In genomic region chr14:60197629-60198318, GRCh38 we compare ENCODE assay signal across 26 cellular contexts. TPM values are rescaled to one million over a fixed set of nuclear protein-coding genes. Genes with fewer than 3 reads are reported as not detected.
DNase-seq lines count a peak whose midpoint lies in the region; ATAC-seq and TF ChIP-seq lines count a peak whose summit lies in the region.
"Had no signal": no experiment of that assay in that cellular context is flagged by ENCODE, and none has a peak within 500 bp of the region (broad histone marks: within the 10 kb centered on the region; RNA-seq: fewer than 3 reads in every experiment).

No MANE protein-coding gene starts in this region.

- no peaks in the 10 kb centered on the region for H3F3A ChIP-seq in OCI-LY1 (ENCODE audit: insufficient read depth, low read length)

- no peak overlapping the region for H3K27ac Mint-ChIP-seq in activated naive CD4-positive, alpha-beta T cell treated with anti-CD3 and anti-CD28 coated beads for 36 hours
- H3K27ac Mint-ChIP-seq: activated naive CD8-positive, alpha-beta T cell; activated T-helper 1 cell treated with anti-CD3 and anti-CD28 coated beads, Interleukin-12 subunit alpha, Interleukin-12 subunit beta, Interleukin-2, Interleukin-4 antibody, amounts not matched to agents 30 ng/mL and 10 ng/mL and 1 ng/mL, durations not matched to agents 14 hours and 24 hours and 36 hours; naive thymus-derived CD8-positive, alpha-beta T cell; T-helper 2 cell treated with Interferon-gamma antibody and Interleukin-4, amounts not matched to agents 5 μg/mL and 100 μg/mL, for 36 hours had no signal

- WGBS in mammary epithelial cell (ENCODE audit: low coverage, missing lambda C conversion rate): 64% methylated on average over 1 of the region's 1 CpG

- H3K4me3 ChIP-seq in OCI-LY1 (ENCODE audit: low read depth, low read length, poor library complexity, severe bottlenecking) (no peak overlapping the region), mammary epithelial cell (replicated peaks in 1 of 3; ENCODE audit: insufficient read depth in 1 of 3, low read depth in 2 of 3, low read length in 3 of 3) (no peak overlapping the region)
- H3K4me3 ChIP-seq: BLaER1 treated with 17β-estradiol and CSF1 and Interleukin-3, amounts not matched to agents 10 nM and 100 nM; esophagus muscularis mucosa; gastroesophageal sphincter; suprapubic skin; uterus had no signal

- H3K9ac ChIP-seq in OCI-LY1 (ENCODE audit: low read length): peak overlapping the region; percentile 10; the same call in 1 of the 2 replicates
- no peak overlapping the region for H3K9ac ChIP-seq in mammary epithelial cell (ENCODE audit: insufficient read depth, low read length)
- H3K9ac ChIP-seq: BLaER1 treated with 17β-estradiol and CSF1 and Interleukin-3, amounts not matched to agents 10 nM and 100 nM; parathyroid adenoma had no signal

- no peaks in the 10 kb centered on the region for H4K20me1 ChIP-seq in OCI-LY1 (ENCODE audit: insufficient read depth, low read length)
- H4K20me1 ChIP-seq in mammary epithelial cell (ENCODE audit: insufficient read depth, low read length): no peaks in the 10 kb centered on the region
- H4K20me1 ChIP-seq: BLaER1 treated with 17β-estradiol and CSF1 and Interleukin-3, amounts not matched to agents 10 nM and 100 nM had no signal

- H3K36me3 Mint-ChIP-seq in activated naive CD4-positive, alpha-beta T cell treated with anti-CD3 and anti-CD28 coated beads for 36 hours (ENCODE audit: low read depth): peaks cover 3% of the 10 kb centered on the region

- no peak overlapping the region for H3K4me3 Mint-ChIP-seq in activated naive CD4-positive, alpha-beta T cell treated with anti-CD3 and anti-CD28 coated beads for 36 hours
- H3K4me3 Mint-ChIP-seq: activated naive CD8-positive, alpha-beta T cell; activated T-helper 1 cell treated with anti-CD3 and anti-CD28 coated beads, Interleukin-12 subunit alpha, Interleukin-12 subunit beta, Interleukin-2, Interleukin-4 antibody, amounts not matched to agents 30 ng/mL and 10 ng/mL and 1 ng/mL, durations not matched to agents 14 hours and 24 hours and 36 hours; naive thymus-derived CD8-positive, alpha-beta T cell; T-helper 2 cell treated with Interferon-gamma antibody and Interleukin-4, amounts not matched to agents 5 μg/mL and 100 μg/mL, for 36 hours had no signal

- H2AFZ ChIP-seq in OCI-LY1 (ENCODE audit: low read length): peak overlapping the region; percentile 40
- H2AFZ ChIP-seq in mammary epithelial cell (ENCODE audit: low read depth, low read length): no peak overlapping the region
- H2AFZ ChIP-seq: parathyroid adenoma had no signal

- TF ChIP-seq CTCF in OCI-LY1 (IDR thresholded peaks at IDR 0.05; ENCODE audit: low read length) (no peak), mammary epithelial cell (conservative IDR thresholded peaks at IDR 0.05 in 1 of 2, IDR thresholded peaks at IDR 0.05 in 1 of 2; ENCODE audit: extremely low read depth in 1 of 2, insufficient read depth in 1 of 2, low read depth in 1 of 2, low read length in 2 of 2) (no peak), RWPE1 (conservative IDR thresholded peaks at IDR 0.05; ENCODE audit: low read depth) (no peak)

- H3K9me3 Mint-ChIP-seq in activated naive CD4-positive, alpha-beta T cell treated with anti-CD3 and anti-CD28 coated beads for 36 hours: peaks cover 10% of the 10 kb centered on the region

- CTCF ChIA-PET in activated naive CD4-positive, alpha-beta T cell treated with anti-CD3 and anti-CD28 coated beads for 36 hours (lab: Charles Lee): interaction anchor here (1.8 kb wide), 1 partner anchor 13 kb away, joined by 4 read pairs; no protein-coding TSS in a partner anchor
- CTCF ChIA-PET in mammary epithelial cell (lab: Charles Lee; ENCODE audit: low non-redundant PET) (no interaction called here), RWPE1 (lab: Yijun Ruan, JAX) (interaction anchor here (0.6 kb wide), 3 partner anchors 12 to 368 kb away, joined by 3 to 4 read pairs (median 3); no protein-coding TSS in a partner anchor)

- H3K27me3 Mint-ChIP-seq in activated naive CD4-positive, alpha-beta T cell treated with anti-CD3 and anti-CD28 coated beads for 36 hours (ENCODE audit: low read depth): peaks cover 14% of the 10 kb centered on the region

- no peak for ATAC-seq in GM19324 (IDR thresholded peaks at IDR 0.05; ENCODE audit: low FRiP score, unreplicated experiment)
- ATAC-seq: gastroesophageal sphincter; naive thymus-derived CD8-positive, alpha-beta T cell; sciatic nerve had no signal

- H3K9me3 ChIP-seq in OCI-LY1 (ENCODE audit: low read length) (peaks cover 9% of the 10 kb centered on the region), mammary epithelial cell (replicated peaks; ENCODE audit: insufficient read depth, low read length) (no peaks in the 10 kb centered on the region)
- H3K9me3 ChIP-seq: suprapubic skin, uterus had no signal

- POLR2A ChIA-PET in RWPE1 (lab: Yijun Ruan, JAX; ENCODE audit: low non-redundant PET): no interaction called here

- intact Hi-C loops in activated naive CD4-positive, alpha-beta T cell treated with anti-CD3 and anti-CD28 coated beads for 36 hours (cut with micrococcal nuclease): loop anchor here (5.0 to 10.0 kb wide), 3 partner anchors 307 to 1057 kb away; partner anchors contain the start of gene SIX6
- intact Hi-C loops in mammary epithelial cell (cut with micrococcal nuclease): loop anchor here (5.0 kb wide), 1 partner anchor 120 kb away; no protein-coding TSS in a partner anchor

- dilution Hi-C loops in mammary epithelial cell (cut with HindIII; ENCODE audit: low sequenced_read_pairs): no loop called here

- H3K27me3 ChIP-seq in OCI-LY1 (ENCODE audit: insufficient read depth, low read length): no peaks in the 10 kb centered on the region
- H3K27me3 ChIP-seq in mammary epithelial cell (ENCODE audit: insufficient read depth, low read length): no peaks in the 10 kb centered on the region
- H3K27me3 ChIP-seq: BLaER1 treated with 17β-estradiol and CSF1 and Interleukin-3, amounts not matched to agents 10 nM and 100 nM; esophagus muscularis mucosa; gastroesophageal sphincter; suprapubic skin; uterus had no signal

- peak; percentile 9 for DNase-seq in activated naive CD4-positive, alpha-beta T cell treated with anti-CD3 and anti-CD28 coated beads for 36 hours
- DNase-seq in activated naive CD4-positive, alpha-beta T cell treated with anti-CD3 and anti-CD28 coated beads, Interleukin-2, amount 50 U/mL, for 16 hours: no peak
- peak; percentile 55 for DNase-seq in mammary epithelial cell
- DNase-seq in RWPE1 (ENCODE audit: low spot score): no peak
- no peak for DNase-seq in DMS 273 treated with DMSO at 0.1 percent for 48 hours (lab: John Stamatoyannopoulos, UW)
- no peak for DNase-seq in stimulated activated CD4-positive, alpha-beta T cell treated with anti-CD3 and anti-CD28 coated beads, Interleukin-2, amount 100 ng/mL, for 24 hours
- DNase-seq: activated CD4-positive, alpha-beta T cell treated with anti-CD3 and anti-CD28 coated beads for 1 hour; effector CD4-positive, alpha-beta T cell; GOT3; kidney glomerular epithelial cell; mesenchymal stem cell; naive thymus-derived CD8-positive, alpha-beta T cell; NCI-H1436 treated with DMSO at 0.1 percent for 48 hours; NCI-H526; uterus had no signal

- BruUV-seq in mammary epithelial cell (replicated peaks; lab: Mats Ljungman, UMichigan): no TSS peak

- H3K4me2 ChIP-seq in OCI-LY1 (ENCODE audit: low read length): no peak overlapping the region
- H3K4me2 ChIP-seq in mammary epithelial cell (ENCODE audit: insufficient read depth, low read depth, low read length): no peak overlapping the region

- peaks cover 11% of the 10 kb centered on the region for H3K4me1 Mint-ChIP-seq in activated naive CD4-positive, alpha-beta T cell treated with anti-CD3 and anti-CD28 coated beads for 36 hours (ENCODE audit: low read depth)
- H3K4me1 Mint-ChIP-seq: naive thymus-derived CD8-positive, alpha-beta T cell had no signal

- in situ Hi-C loops in mammary epithelial cell (cut with MboI; ENCODE audit: low sequenced_read_pairs in 2 of 2): loop anchor here in 1 of 2 donors (25.0 kb wide), 1 partner anchor 1060 kb away; no protein-coding TSS in a partner anchor

- peaks cover 33% of the 10 kb centered on the region for H3K4me1 ChIP-seq in OCI-LY1 (ENCODE audit: insufficient read depth, low read length, severe bottlenecking)
- H3K4me1 ChIP-seq in mammary epithelial cell (ENCODE audit: insufficient read depth, low read length): peaks cover 9% of the 10 kb centered on the region
- H3K4me1 ChIP-seq: esophagus muscularis mucosa, gastroesophageal sphincter, parathyroid adenoma, suprapubic skin, uterus had no signal

- H3K79me2 ChIP-seq in OCI-LY1 (ENCODE audit: insufficient read depth, low read length): no peaks in the 10 kb centered on the region
- H3K79me2 ChIP-seq in mammary epithelial cell (ENCODE audit: insufficient read depth, low read length): no peaks in the 10 kb centered on the region
- H3K79me2 ChIP-seq: parathyroid adenoma had no signal

- H3K27ac ChIP-seq in OCI-LY1 (ENCODE audit: low read depth, low read length, poor library complexity, severe bottlenecking) (peak overlapping the region; percentile 63), mammary epithelial cell (ENCODE audit: insufficient read depth, low read depth, low read length) (no peak overlapping the region), RWPE1 (no peak overlapping the region)
- H3K27ac ChIP-seq: BLaER1 treated with 17β-estradiol and CSF1 and Interleukin-3, amounts not matched to agents 10 nM and 100 nM; esophagus muscularis mucosa; gastroesophageal sphincter; parathyroid adenoma; suprapubic skin; uterus had no signal

- H3K36me3 ChIP-seq in OCI-LY1 (ENCODE audit: insufficient read depth, low read length) (no peaks in the 10 kb centered on the region), mammary epithelial cell (ENCODE audit: insufficient read depth, low read length) (no peaks in the 10 kb centered on the region)
- H3K36me3 ChIP-seq: BLaER1 treated with 17β-estradiol and CSF1 and Interleukin-3, amounts not matched to agents 10 nM and 100 nM; esophagus muscularis mucosa; gastroesophageal sphincter; suprapubic skin; uterus had no signal

- H3K9me2 ChIP-seq in OCI-LY1 (ENCODE audit: low read depth, low read length): no peaks in the 10 kb centered on the region

RNA-seq across cellular contexts. Expression of gene DHRS7, which starts 32.6 kb away (rescaled TPM):
- total RNA-seq in activated naive CD4-positive, alpha-beta T cell treated with anti-CD3 and anti-CD28 coated beads for 36 hours: 10 to 100 TPM; 40.5 to 43.4 TPM
- total RNA-seq in mammary epithelial cell: 10 to 100 TPM; 73.0 to 85.0 TPM
- 69.0 TPM for polyA plus RNA-seq in mammary epithelial cell
- polyA minus RNA-seq in mammary epithelial cell: 46.9 TPM

RNA-seq across cellular contexts. Expression of gene PPM1A, which starts 51.2 kb away (rescaled TPM):
- total RNA-seq in activated naive CD4-positive, alpha-beta T cell treated with anti-CD3 and anti-CD28 coated beads for 36 hours: 10 to 100 TPM; 35.3 to 36.1 TPM
- 10 to 100 TPM; 26.3 to 40.5 TPM for total RNA-seq in mammary epithelial cell
- polyA plus RNA-seq in mammary epithelial cell: 18.6 TPM
- polyA minus RNA-seq in mammary epithelial cell: 26.8 TPM

Comparison
In these comparisons a context has a peak if more than half of its experiments do, and no peak if none do; other contexts are left out.
1. DNase-seq: peak in activated naive CD4-positive, alpha-beta T cell treated with anti-CD3 and anti-CD28 coated beads for 36 hours (single experiment) and mammary epithelial cell (single experiment); none in activated naive CD4-positive, alpha-beta T cell treated with anti-CD3 and anti-CD28 coated beads, Interleukin-2, amount 50 U/mL, for 16 hours (single experiment), RWPE1 (single experiment), DMS 273 treated with DMSO at 0.1 percent for 48 hours (single experiment) and stimulated activated CD4-positive, alpha-beta T cell treated with anti-CD3 and anti-CD28 coated beads, Interleukin-2, amount 100 ng/mL, for 24 hours (0 of 2).